In the genomic region with DNA sequence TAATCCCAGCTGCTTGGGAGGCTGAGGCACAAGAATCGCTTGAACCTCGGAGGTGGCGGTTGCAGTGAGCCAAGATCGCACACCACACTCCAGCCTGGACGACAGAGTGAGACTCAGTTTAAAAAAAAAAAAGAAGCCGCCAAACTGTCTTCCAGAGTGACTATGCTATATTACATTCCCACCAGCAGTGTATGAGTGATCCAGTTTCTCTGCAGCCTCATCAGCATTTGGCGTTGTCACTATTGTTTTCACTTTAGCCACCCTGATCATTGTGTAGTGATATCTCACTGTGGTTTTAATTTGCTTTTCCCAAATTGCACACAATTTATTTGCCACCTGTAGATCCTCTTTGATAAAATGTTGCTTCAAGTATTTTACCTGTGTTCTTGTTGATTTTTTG, we compare ENCODE assay signal across 7 cellular contexts.
"Had no signal": no experiment of that assay in that cellular context is flagged by ENCODE, and none has a peak within 500 bp of the region (broad histone marks: within the 10 kb centered on the region; RNA-seq: fewer than 3 reads in every experiment).

No MANE protein-coding gene starts in this region.

- H3K4me3 ChIP-seq: GM23248 had no signal

- H2AFZ ChIP-seq: GM23248 had no signal

- H3K4me3 Mint-ChIP-seq: H9 had no signal

- H3K9me3 Mint-ChIP-seq: H9 had no signal

- H3K9ac ChIP-seq: GM23248 had no signal

- DNase-seq: GM23248, H9, HCEC 1CT, IMR-90, KBM-7 had no signal

- H3K27ac Mint-ChIP-seq: H9 had no signal

- FAIRE-seq: H54, HTR-8/SVneo had no signal

- H3K27ac ChIP-seq: GM23248 had no signal
